In genomic region chr2:47568164-47568861, GRCh38 we compare ENCODE assay signal across 14 cellular contexts. TPM values are rescaled to one million over a fixed set of nuclear protein-coding genes. Genes with fewer than 3 reads are reported as not detected.
DNase-seq lines count a peak whose midpoint lies in the region; ATAC-seq lines count a peak whose summit lies in the region.
"Had no signal": no experiment of that assay in that cellular context is flagged by ENCODE, and none has a peak within 500 bp of the region (broad histone marks: within the 10 kb centered on the region; RNA-seq: fewer than 3 reads in every experiment).

No MANE protein-coding gene starts in this region.

- H3K36me3 ChIP-seq in BLaER1 (peaks cover 9% of the 10 kb centered on the region; the same call in 1 of the 2 replicates), NT2/D1 (ENCODE audit: insufficient read depth, insufficient read length, low read length) (no peaks in the 10 kb centered on the region), iPS-15b (ENCODE audit: control insufficient read depth, insufficient read depth, low read length) (no peaks in the 10 kb centered on the region), aorta (ENCODE audit: control insufficient read depth in 1 of 2, insufficient read depth in 2 of 2, low read length in 1 of 2) (no peaks in the 10 kb centered on the region)

- peaks cover 30% of the 10 kb centered on the region for H3K4me1 ChIP-seq in BLaER1
- no peaks in the 10 kb centered on the region for H3K4me1 ChIP-seq in NT2/D1 (ENCODE audit: insufficient read depth, insufficient read length)
- H3K4me1 ChIP-seq in iPS-15b (ENCODE audit: control insufficient read depth, insufficient read depth, low read length), result peaks cover 13% of the 10 kb centered on the region
- no peaks in the 10 kb centered on the region for H3K4me1 ChIP-seq in aorta (ENCODE audit: control insufficient read depth in 1 of 2, insufficient read depth in 2 of 2, low read length in 2 of 2)

- ATAC-seq in HG03108 (IDR thresholded peaks at IDR 0.05; ENCODE audit: unreplicated experiment) (no peak), aorta (ENCODE audit: low FRiP score) (no peak)
- ATAC-seq: mucosa of descending colon, Right ventricle myocardium inferior had no signal

- DNase-seq in G401 (ENCODE audit: low spot score) (peak; percentile 83), NT2/D1 (ENCODE audit: low read depth, low spot score) (no peak), NCI-H1105 (lab: John Stamatoyannopoulos, UW) (no peak), aorta (no peak), germinal center (ENCODE audit: low spot score) (no peak)
- DNase-seq: AML-193; mucosa of descending colon; NCI-H2107; stimulated activated CD4-positive, alpha-beta T cell treated with anti-CD3 and anti-CD28 coated beads, Interleukin-4, amount 100 ng/mL, for 1 hour; stimulated activated naive CD4-positive, alpha-beta T cell had no signal

- peaks cover 61% of the 10 kb centered on the region for H3K27me3 ChIP-seq in BLaER1
- peaks cover 20% of the 10 kb centered on the region for H3K27me3 ChIP-seq in NT2/D1 (ENCODE audit: insufficient read depth, insufficient read length)
- H3K27me3 ChIP-seq in iPS-15b (ENCODE audit: control insufficient read depth, insufficient read depth, low read length), result peaks cover 35% of the 10 kb centered on the region
- peaks cover 0 to 5% of the 10 kb centered on the region in 2 donors for H3K27me3 ChIP-seq in aorta (ENCODE audit: control insufficient read depth in 1 of 2, insufficient read depth in 2 of 2, low read length in 1 of 2)

- H3K9ac ChIP-seq in BLaER1 (no peak overlapping the region), NT2/D1 (ENCODE audit: insufficient read length, low read depth) (peak overlapping the region; percentile 95), iPS-15b (ENCODE audit: low read depth, low read length) (no peak overlapping the region)

- intact Hi-C loops in aorta (cut with DNase I), result no loop called here

- peak overlapping the region; percentile 99 for H3K4me2 ChIP-seq in BLaER1

- in situ Hi-C loops in G401 (cut with HindIII; ENCODE audit: low sequenced_read_pairs), result no loop called here

- WGBS in aorta, 2 donors, result 87 to 88% methylated on average over 1 of the region's 1 CpG

- peak overlapping the region; percentile 74 for H3K4me3 ChIP-seq in BLaER1
- H3K4me3 ChIP-seq in NT2/D1 (ENCODE audit: insufficient read length, low read depth), result peak overlapping the region; percentile 70
- H3K4me3 ChIP-seq in iPS-15b (ENCODE audit: low read depth, low read length), result peak overlapping the region; percentile 77
- H3K4me3 ChIP-seq in aorta (ENCODE audit: low read length in 2 of 2), result no peak overlapping the region
- H3K4me3 ChIP-seq: mucosa of descending colon had no signal

- H3K9me3 ChIP-seq in BLaER1, result peaks cover 13% of the 10 kb centered on the region
- no peaks in the 10 kb centered on the region for H3K9me3 ChIP-seq in NT2/D1 (ENCODE audit: insufficient read depth, low read length)
- H3K9me3 ChIP-seq in iPS-15b (ENCODE audit: control insufficient read depth, insufficient read depth, low read length), result no peaks in the 10 kb centered on the region
- H3K9me3 ChIP-seq in aorta (ENCODE audit: control insufficient read depth, low read length), result peaks cover 4% of the 10 kb centered on the region
- H3K9me3 ChIP-seq: mucosa of descending colon had no signal

- peaks cover 59% of the 10 kb centered on the region for H4K20me1 ChIP-seq in BLaER1

- H3K27ac ChIP-seq in BLaER1 (no peak overlapping the region), aorta (ENCODE audit: low read depth in 1 of 2, low read length in 2 of 2) (no peak overlapping the region)

RNA-seq across cellular contexts. Expression of gene KCNK12, which starts 2.5 kb away (rescaled TPM):
- 0.03 TPM in 1 of 2 replicates, not detected in the other for total RNA-seq in G401 (2014; rRNA removed; shearing (Covaris generic))
- under 1 TPM in 1 of 2 donors, not detected in 1; 0.13 TPM for total RNA-seq in aorta
- polyA plus RNA-seq in aorta, result not detected

Comparison
In these comparisons a context has a peak if more than half of its experiments do, and no peak if none do; other contexts are left out.
1. H3K4me3 ChIP-seq: peak in BLaER1 (single experiment), NT2/D1 (single experiment) and iPS-15b (single experiment); none in aorta (0 of 2).